ENCODE assay signal across 8 cellular contexts in genomic region chr1:144418891-144419697, GRCh38. TPM values are rescaled to one million over a fixed set of nuclear protein-coding genes. Genes with fewer than 3 reads are reported as not detected.
DNase-seq lines count a peak whose midpoint lies in the region; ATAC-seq, FAIRE-seq and TF ChIP-seq lines count a peak whose summit lies in the region.
"Not testable (repeated sequence)": the region's sequence is repeated elsewhere in the genome, so short reads cannot be mapped to it uniquely, and the experiment has no call there.

No MANE protein-coding gene starts in this region.

- not testable (repeated sequence) for TF ChIP-seq EP300 in gastroesophageal sphincter (IDR thresholded peaks at IDR 0.05)

- H3K27me3 Mint-ChIP-seq in activated CD4-positive, alpha-beta T cell treated with anti-CD3 and anti-CD28 coated beads, Interleukin-2, amount 10 ng/mL, durations not matched to agents 24 days and 14 days, result not testable (repeated sequence)

- H3K36me3 Mint-ChIP-seq in activated CD4-positive, alpha-beta T cell treated with anti-CD3 and anti-CD28 coated beads, Interleukin-2, amount 10 ng/mL, durations not matched to agents 24 days and 14 days (ENCODE audit: low read depth), result peaks cover 11% of the 10 kb centered on the region

- not testable (repeated sequence) for TF ChIP-seq POLR2A in H54 (IDR thresholded peaks at IDR 0.05; ENCODE audit: low read depth, low read length); gastroesophageal sphincter (IDR thresholded peaks at IDR 0.05)

- peaks cover 0 to 16% of the 10 kb centered on the region in 2 donors for H3K36me3 ChIP-seq in gastroesophageal sphincter
- H3K36me3 ChIP-seq in aorta (ENCODE audit: control insufficient read depth in 1 of 2, insufficient read depth in 2 of 2, low read length in 1 of 2), result not testable (repeated sequence)

- H3K4me3 Mint-ChIP-seq in activated CD4-positive, alpha-beta T cell treated with anti-CD3 and anti-CD28 coated beads, Interleukin-2, amount 10 ng/mL, durations not matched to agents 24 days and 14 days, result peak overlapping the region; percentile 84

- intact Hi-C loops in activated CD4-positive, alpha-beta T cell treated with anti-CD3 and anti-CD28 coated beads, Interleukin-2, amount 10 ng/mL, durations not matched to agents 24 days and 14 days (cut with micrococcal nuclease); aorta (cut with DNase I): not testable (repeated sequence)

- not testable (repeated sequence) for DNase-seq in H54 (ENCODE audit: insufficient read length, low spot score)
- peak; percentile 18 to 68 for DNase-seq in NCI-H524 (lab: John Stamatoyannopoulos, UW)
- peak; percentile 88 for DNase-seq in activated CD4-positive, alpha-beta T cell treated with anti-CD3 and anti-CD28 coated beads, Interleukin-2, amount 10 ng/mL, durations not matched to agents 24 days and 14 days
- DNase-seq in astrocyte of the hippocampus (ENCODE audit: low read depth, low spot score), result peak; percentile 77
- peak; percentile 30 to 44 for DNase-seq in stimulated activated CD4-positive, alpha-beta T cell treated with anti-CD3 and anti-CD28 coated beads, Interleukin-15, amount 100 ng/mL, for 48 hours (ENCODE audit: low read depth in 2 of 2)
- peak; percentile 55 to 74 for DNase-seq in aorta

- H3K4me3 ChIP-seq in gastroesophageal sphincter, result peak overlapping the region; percentile 54 to 82
- peak overlapping the region; percentile 33 for H3K4me3 ChIP-seq in mononuclear cell (ENCODE audit: low read length)
- H3K4me3 ChIP-seq in aorta (ENCODE audit: low read length in 2 of 2), result not testable (repeated sequence)

- WGBS in gastroesophageal sphincter (ENCODE audit: low coverage in 1 of 2), 2 donors, result 16% methylated on average over 3 of the region's 46 CpGs; no CpG with 5 or more reads in 1 of the 2 donors
- WGBS in aorta, 2 donors, result 6 to 10% methylated on average over 27 to 46 of the region's 46 CpGs

- H3K27ac ChIP-seq in gastroesophageal sphincter, result peak overlapping the region; percentile 84 to 89 (median 86)
- H3K27ac ChIP-seq in aorta (ENCODE audit: low read depth in 1 of 2, low read length in 2 of 2), result not testable (repeated sequence)

- not testable (repeated sequence) for ATAC-seq in gastroesophageal sphincter; aorta (ENCODE audit: low FRiP score)

- TF ChIP-seq CTCF in gastroesophageal sphincter (IDR thresholded peaks at IDR 0.05), result peak in 3 of 4 experiments; percentile 15 to 28 (median 15)

- H3K9me3 Mint-ChIP-seq in activated CD4-positive, alpha-beta T cell treated with anti-CD3 and anti-CD28 coated beads, Interleukin-2, amount 10 ng/mL, durations not matched to agents 24 days and 14 days, result not testable (repeated sequence)

- not testable (repeated sequence) for H3K27me3 ChIP-seq in gastroesophageal sphincter; mononuclear cell (ENCODE audit: insufficient read depth, low read length); aorta (ENCODE audit: control insufficient read depth in 1 of 2, insufficient read depth in 2 of 2, low read length in 1 of 2)

- peak; percentile 68 for FAIRE-seq in H54 (lab: Jason Lieb, UNC)

- not testable (repeated sequence) for H3K4me1 ChIP-seq in gastroesophageal sphincter; mononuclear cell (ENCODE audit: insufficient read depth, low read length); aorta (ENCODE audit: control insufficient read depth in 1 of 2, insufficient read depth in 2 of 2, low read length in 2 of 2)

- peak overlapping the region; percentile 73 for H3K27ac Mint-ChIP-seq in activated CD4-positive, alpha-beta T cell treated with anti-CD3 and anti-CD28 coated beads, Interleukin-2, amount 10 ng/mL, durations not matched to agents 24 days and 14 days

- not testable (repeated sequence) for H3K4me1 Mint-ChIP-seq in activated CD4-positive, alpha-beta T cell treated with anti-CD3 and anti-CD28 coated beads, Interleukin-2, amount 10 ng/mL, durations not matched to agents 24 days and 14 days

- H3K9me3 ChIP-seq in gastroesophageal sphincter; mononuclear cell (ENCODE audit: low read depth, low read length); aorta (ENCODE audit: control insufficient read depth, low read length): not testable (repeated sequence)

RNA-seq across cellular contexts. Expression of gene NBPF15, which starts 42.4 kb away (rescaled TPM):
- total RNA-seq in activated CD4-positive, alpha-beta T cell treated with anti-CD3 and anti-CD28 coated beads, Interleukin-2, amount 10 ng/mL, durations not matched to agents 24 days and 14 days, result 23.2 and 26.3 TPM in 2 replicates
- 10 to 100 TPM; 16.1 to 34.4 (median 19.3) TPM for total RNA-seq in gastroesophageal sphincter
- 44.2 TPM for total RNA-seq in mononuclear cell
- total RNA-seq in aorta, result 10 to 100 TPM; 43.8 to 66.0 TPM
- polyA plus RNA-seq in aorta, result 10 to 100 TPM; 23.0 to 23.3 TPM

RNA-seq across cellular contexts. Expression of gene PPIAL4E, which starts 45.7 kb away (rescaled TPM):
- total RNA-seq in activated CD4-positive, alpha-beta T cell treated with anti-CD3 and anti-CD28 coated beads, Interleukin-2, amount 10 ng/mL, durations not matched to agents 24 days and 14 days, result not detected in 2 replicates
- total RNA-seq in gastroesophageal sphincter (not detected), mononuclear cell (not detected), aorta (not detected)
- polyA plus RNA-seq in aorta, result not detected
